Comparison of ENCODE assay signal across 1 cellular context in the genomic region with DNA sequence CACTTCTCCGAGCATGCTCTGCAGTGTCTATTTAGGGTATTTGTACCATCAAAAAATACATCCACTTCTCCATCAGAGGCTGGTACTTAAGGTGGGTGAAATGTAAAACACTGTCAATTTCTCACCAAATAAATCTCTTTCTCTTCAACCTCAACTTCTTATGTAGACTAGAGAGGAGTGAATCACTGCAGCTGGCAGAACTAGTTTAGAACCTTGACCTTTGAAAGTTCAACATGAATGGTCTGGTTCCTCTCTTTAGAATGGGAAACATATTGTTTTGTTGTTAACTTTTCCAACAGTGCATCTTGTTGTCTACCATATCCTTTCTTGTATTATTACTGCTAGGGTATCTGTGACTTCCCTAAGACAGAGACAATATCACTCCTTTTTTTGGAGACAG.
TF ChIP-seq lines count a peak whose summit lies in the region.

No MANE protein-coding gene starts in this region.

TF ChIP-seq in GM23338, 12 proteins besides CTCF, POLR2A, EP300 and RAD21 (continued from another document):
- TF ChIP-seq REST (IDR thresholded peaks at IDR 0.05; ENCODE audit: unreplicated experiment), result no peak
